ENCODE assay signal across 1 cellular context in the genomic region with DNA sequence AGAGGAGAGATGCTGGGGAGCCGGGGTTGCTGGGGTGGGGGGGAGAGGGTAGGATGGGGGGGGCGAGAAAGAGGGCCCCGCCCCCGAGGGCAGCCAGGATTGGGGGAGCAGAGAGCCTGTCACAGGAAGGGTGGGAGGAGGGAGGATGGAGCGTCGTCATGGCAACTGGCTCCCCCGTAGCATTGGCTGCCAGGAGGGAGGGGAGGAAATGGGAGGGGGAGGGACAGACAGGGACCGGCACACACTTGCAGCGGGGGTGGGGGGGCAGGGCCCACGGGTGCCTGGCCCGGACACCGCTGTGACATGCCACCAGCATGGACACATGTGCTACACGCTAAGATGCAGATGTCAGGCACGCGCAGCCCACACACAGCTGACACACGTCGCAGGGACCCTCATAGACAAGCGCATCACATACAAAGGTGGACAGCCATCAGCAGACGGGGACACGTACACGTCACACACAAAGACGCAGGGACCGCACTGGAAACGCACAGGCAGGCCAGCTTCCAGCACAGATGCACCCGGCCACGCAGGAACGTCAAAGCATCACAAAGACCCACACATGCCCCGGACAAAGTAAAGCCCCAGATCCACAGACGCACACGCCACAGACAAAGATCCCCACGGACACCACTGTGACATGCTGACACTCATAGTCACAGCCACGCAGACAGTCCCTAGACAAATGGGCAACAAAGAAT.
A peak's percentile ranks its signal among the peaks of the same experiment; 100 is the strongest.
TF ChIP-seq lines count a peak whose summit lies in the region.

A gene with protein sequence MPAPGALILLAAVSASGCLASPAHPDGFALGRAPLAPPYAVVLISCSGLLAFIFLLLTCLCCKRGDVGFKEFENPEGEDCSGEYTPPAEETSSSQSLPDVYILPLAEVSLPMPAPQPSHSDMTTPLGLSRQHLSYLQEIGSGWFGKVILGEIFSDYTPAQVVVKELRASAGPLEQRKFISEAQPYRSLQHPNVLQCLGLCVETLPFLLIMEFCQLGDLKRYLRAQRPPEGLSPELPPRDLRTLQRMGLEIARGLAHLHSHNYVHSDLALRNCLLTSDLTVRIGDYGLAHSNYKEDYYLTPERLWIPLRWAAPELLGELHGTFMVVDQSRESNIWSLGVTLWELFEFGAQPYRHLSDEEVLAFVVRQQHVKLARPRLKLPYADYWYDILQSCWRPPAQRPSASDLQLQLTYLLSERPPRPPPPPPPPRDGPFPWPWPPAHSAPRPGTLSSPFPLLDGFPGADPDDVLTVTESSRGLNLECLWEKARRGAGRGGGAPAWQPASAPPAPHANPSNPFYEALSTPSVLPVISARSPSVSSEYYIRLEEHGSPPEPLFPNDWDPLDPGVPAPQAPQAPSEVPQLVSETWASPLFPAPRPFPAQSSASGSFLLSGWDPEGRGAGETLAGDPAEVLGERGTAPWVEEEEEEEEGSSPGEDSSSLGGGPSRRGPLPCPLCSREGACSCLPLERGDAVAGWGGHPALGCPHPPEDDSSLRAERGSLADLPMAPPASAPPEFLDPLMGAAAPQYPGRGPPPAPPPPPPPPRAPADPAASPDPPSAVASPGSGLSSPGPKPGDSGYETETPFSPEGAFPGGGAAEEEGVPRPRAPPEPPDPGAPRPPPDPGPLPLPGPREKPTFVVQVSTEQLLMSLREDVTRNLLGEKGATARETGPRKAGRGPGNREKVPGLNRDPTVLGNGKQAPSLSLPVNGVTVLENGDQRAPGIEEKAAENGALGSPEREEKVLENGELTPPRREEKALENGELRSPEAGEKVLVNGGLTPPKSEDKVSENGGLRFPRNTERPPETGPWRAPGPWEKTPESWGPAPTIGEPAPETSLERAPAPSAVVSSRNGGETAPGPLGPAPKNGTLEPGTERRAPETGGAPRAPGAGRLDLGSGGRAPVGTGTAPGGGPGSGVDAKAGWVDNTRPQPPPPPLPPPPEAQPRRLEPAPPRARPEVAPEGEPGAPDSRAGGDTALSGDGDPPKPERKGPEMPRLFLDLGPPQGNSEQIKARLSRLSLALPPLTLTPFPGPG (N-terminal part only) (minus strand): TSS at position 36 of the 704 bp plus-strand sequence. CDS start 259 bp downstream, outside the sequence.

TF ChIP-seq in K562, 482 proteins besides CTCF, POLR2A, EP300 and RAD21 (continued from another document and continues in another):
- peak; percentile 95 for TF ChIP-seq ZNF740 (CRISPR knock-in tag; IDR thresholded peaks at IDR 0.05)
- TF ChIP-seq ZNF740 (tag; IDR thresholded peaks at IDR 0.05), result peak in 1 of 2 experiments; percentile 82; a peak in 1 of 4 replicates
- TF ChIP-seq CHD2 (IDR thresholded peaks at IDR 0.05; ENCODE audit: low read depth, low read length), result no peak
- peak; percentile 50; the same call in 1 of the 2 replicates for TF ChIP-seq EGR1 (conservative IDR thresholded peaks at IDR 0.05)
- TF ChIP-seq SIRT6 (IDR thresholded peaks at IDR 0.05; ENCODE audit: low read depth, low read length), result no peak
- peak; percentile 68; the same call in 1 of the 2 replicates for TF ChIP-seq MXI1 (IDR thresholded peaks at IDR 0.05; ENCODE audit: low read depth, low read length)
- no peak for TF ChIP-seq KLF10 (CRISPR knock-in tag; IDR thresholded peaks at IDR 0.05)
- no peak for TF ChIP-seq ZNF507 (tag; conservative IDR thresholded peaks at IDR 0.05)
- TF ChIP-seq BCL6 (CRISPR knock-in tag; IDR thresholded peaks at IDR 0.05), result no peak
- no peak for TF ChIP-seq MEF2D (tag; conservative IDR thresholded peaks at IDR 0.05; ENCODE audit: low read depth)
- TF ChIP-seq RFX1 (IDR thresholded peaks at IDR 0.05), result peak; percentile 92
- TF ChIP-seq, protein P1, sequence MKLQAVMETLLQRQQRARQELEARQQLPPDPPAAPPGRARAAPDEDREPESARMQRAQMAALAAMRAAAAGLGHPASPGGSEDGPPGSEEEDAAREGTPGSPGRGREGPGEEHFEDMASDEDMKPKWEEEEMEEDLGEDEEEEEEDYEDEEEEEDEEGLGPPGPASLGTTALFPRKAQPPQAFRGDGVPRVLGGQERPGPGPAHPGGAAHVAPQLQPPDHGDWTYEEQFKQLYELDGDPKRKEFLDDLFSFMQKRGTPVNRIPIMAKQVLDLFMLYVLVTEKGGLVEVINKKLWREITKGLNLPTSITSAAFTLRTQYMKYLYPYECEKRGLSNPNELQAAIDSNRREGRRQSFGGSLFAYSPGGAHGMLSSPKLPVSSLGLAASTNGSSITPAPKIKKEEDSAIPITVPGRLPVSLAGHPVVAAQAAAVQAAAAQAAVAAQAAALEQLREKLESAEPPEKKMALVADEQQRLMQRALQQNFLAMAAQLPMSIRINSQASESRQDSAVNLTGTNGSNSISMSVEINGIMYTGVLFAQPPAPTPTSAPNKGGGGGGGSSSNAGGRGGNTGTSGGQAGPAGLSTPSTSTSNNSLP (IDR thresholded peaks at IDR 0.05; ENCODE audit: borderline replicate concordance, low read depth, low read length), result no peak
- no peak for TF ChIP-seq CHD4 (IDR thresholded peaks at IDR 0.05; ENCODE audit: insufficient read depth, insufficient replicate concordance, low read depth, low read length, poor library complexity, severe bottlenecking)
- TF ChIP-seq, protein P2, sequence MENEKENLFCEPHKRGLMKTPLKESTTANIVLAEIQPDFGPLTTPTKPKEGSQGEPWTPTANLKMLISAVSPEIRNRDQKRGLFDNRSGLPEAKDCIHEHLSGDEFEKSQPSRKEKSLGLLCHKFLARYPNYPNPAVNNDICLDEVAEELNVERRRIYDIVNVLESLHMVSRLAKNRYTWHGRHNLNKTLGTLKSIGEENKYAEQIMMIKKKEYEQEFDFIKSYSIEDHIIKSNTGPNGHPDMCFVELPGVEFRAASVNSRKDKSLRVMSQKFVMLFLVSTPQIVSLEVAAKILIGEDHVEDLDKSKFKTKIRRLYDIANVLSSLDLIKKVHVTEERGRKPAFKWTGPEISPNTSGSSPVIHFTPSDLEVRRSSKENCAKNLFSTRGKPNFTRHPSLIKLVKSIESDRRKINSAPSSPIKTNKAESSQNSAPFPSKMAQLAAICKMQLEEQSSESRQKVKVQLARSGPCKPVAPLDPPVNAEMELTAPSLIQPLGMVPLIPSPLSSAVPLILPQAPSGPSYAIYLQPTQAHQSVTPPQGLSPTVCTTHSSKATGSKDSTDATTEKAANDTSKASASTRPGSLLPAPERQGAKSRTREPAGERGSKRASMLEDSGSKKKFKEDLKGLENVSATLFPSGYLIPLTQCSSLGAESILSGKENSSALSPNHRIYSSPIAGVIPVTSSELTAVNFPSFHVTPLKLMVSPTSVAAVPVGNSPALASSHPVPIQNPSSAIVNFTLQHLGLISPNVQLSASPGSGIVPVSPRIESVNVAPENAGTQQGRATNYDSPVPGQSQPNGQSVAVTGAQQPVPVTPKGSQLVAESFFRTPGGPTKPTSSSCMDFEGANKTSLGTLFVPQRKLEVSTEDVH (IDR thresholded peaks at IDR 0.05; ENCODE audit: low read depth, partially characterized antibody), result no peak
- TF ChIP-seq ATF1 (CRISPR knock-in tag; IDR thresholded peaks at IDR 0.05), result no peak
- TF ChIP-seq ATF1 (tag; IDR thresholded peaks at IDR 0.05), result peak; percentile 16; the same call in 1 of the 2 replicates
- no peak for TF ChIP-seq XRCC4 (IDR thresholded peaks at IDR 0.05; ENCODE audit: extremely low read depth, insufficient read depth, insufficient read length)
- TF ChIP-seq, protein P3, sequence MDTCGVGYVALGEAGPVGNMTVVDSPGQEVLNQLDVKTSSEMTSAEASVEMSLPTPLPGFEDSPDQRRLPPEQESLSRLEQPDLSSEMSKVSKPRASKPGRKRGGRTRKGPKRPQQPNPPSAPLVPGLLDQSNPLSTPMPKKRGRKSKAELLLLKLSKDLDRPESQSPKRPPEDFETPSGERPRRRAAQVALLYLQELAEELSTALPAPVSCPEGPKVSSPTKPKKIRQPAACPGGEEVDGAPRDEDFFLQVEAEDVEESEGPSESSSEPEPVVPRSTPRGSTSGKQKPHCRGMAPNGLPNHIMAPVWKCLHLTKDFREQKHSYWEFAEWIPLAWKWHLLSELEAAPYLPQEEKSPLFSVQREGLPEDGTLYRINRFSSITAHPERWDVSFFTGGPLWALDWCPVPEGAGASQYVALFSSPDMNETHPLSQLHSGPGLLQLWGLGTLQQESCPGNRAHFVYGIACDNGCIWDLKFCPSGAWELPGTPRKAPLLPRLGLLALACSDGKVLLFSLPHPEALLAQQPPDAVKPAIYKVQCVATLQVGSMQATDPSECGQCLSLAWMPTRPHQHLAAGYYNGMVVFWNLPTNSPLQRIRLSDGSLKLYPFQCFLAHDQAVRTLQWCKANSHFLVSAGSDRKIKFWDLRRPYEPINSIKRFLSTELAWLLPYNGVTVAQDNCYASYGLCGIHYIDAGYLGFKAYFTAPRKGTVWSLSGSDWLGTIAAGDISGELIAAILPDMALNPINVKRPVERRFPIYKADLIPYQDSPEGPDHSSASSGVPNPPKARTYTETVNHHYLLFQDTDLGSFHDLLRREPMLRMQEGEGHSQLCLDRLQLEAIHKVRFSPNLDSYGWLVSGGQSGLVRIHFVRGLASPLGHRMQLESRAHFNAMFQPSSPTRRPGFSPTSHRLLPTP (IDR thresholded peaks at IDR 0.05; ENCODE audit: borderline replicate concordance, extremely low read depth, insufficient read length), result no peak
- TF ChIP-seq ZC3H11A (IDR thresholded peaks at IDR 0.05; ENCODE audit: low read depth, low read length), result no peak
- no peak for TF ChIP-seq ZNF785 (CRISPR knock-in tag; IDR thresholded peaks at IDR 0.05)
- TF ChIP-seq SMAD4 (CRISPR knock-in tag; conservative IDR thresholded peaks at IDR 0.05), result peak; percentile 60; the same call in 1 of the 2 replicates
- no peak for TF ChIP-seq SETDB1 (IDR thresholded peaks at IDR 0.05; ENCODE audit: low read length)
- no peak for TF ChIP-seq MNT (conservative IDR thresholded peaks at IDR 0.05)
- TF ChIP-seq NCOA1 (IDR thresholded peaks at IDR 0.05; ENCODE audit: low read depth), result no peak
- TF ChIP-seq STAT5A (IDR thresholded peaks at IDR 0.05; ENCODE audit: borderline replicate concordance, low read length), result no peak
- no peak for TF ChIP-seq ETV5 (CRISPR knock-in tag; IDR thresholded peaks at IDR 0.05; ENCODE audit: low read depth)
- TF ChIP-seq STAT5B (CRISPR knock-in tag; IDR thresholded peaks at IDR 0.05), result no peak
- TF ChIP-seq BACH1 (tag; IDR thresholded peaks at IDR 0.05), result no peak
- TF ChIP-seq MITF (IDR thresholded peaks at IDR 0.05), result no peak
- TF ChIP-seq, protein P4, sequence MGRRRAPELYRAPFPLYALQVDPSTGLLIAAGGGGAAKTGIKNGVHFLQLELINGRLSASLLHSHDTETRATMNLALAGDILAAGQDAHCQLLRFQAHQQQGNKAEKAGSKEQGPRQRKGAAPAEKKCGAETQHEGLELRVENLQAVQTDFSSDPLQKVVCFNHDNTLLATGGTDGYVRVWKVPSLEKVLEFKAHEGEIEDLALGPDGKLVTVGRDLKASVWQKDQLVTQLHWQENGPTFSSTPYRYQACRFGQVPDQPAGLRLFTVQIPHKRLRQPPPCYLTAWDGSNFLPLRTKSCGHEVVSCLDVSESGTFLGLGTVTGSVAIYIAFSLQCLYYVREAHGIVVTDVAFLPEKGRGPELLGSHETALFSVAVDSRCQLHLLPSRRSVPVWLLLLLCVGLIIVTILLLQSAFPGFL (CRISPR knock-in tag; IDR thresholded peaks at IDR 0.05), result no peak
- TF ChIP-seq ZNF551 (CRISPR knock-in tag; IDR thresholded peaks at IDR 0.05), result no peak
- TF ChIP-seq CTCFL (IDR thresholded peaks at IDR 0.05; ENCODE audit: borderline replicate concordance, insufficient read depth, low read depth, low read length, poor library complexity, severe bottlenecking), result no peak
- TF ChIP-seq ELF1 (tag; IDR thresholded peaks at IDR 0.05), result no peak
- TF ChIP-seq FOXA1 (IDR thresholded peaks at IDR 0.05; ENCODE audit: borderline replicate concordance), result no peak
- TF ChIP-seq FOS (IDR thresholded peaks at IDR 0.05; ENCODE audit: extremely low read depth, insufficient read length), result no peak
